In the genomic region with DNA sequence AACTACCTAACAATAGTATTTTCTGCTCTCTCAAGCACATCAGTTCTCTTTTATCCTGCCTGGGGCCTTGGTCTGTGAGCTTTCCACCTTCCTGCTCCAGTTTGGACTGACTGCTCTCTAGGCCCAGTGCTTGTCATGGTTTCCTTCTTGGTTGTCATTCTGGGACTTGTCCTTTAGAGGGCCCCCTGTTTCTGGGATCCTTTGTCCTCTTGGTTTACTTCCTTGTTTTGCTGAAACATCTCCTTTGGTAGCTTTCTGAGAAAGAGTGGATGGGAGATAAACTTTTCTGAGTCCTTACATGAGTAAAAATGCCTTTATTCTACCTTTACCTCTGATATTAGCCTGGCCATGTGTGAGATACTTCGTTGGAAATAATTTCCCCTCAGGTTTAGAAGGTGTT, we compare ENCODE assay signal across 14 cellular contexts. TPM values are rescaled to one million over a fixed set of nuclear protein-coding genes. Genes with fewer than 3 reads are reported as not detected.
DNase-seq lines count a peak whose midpoint lies in the region; ATAC-seq and TF ChIP-seq lines count a peak whose summit lies in the region.
"Had no signal": no experiment of that assay in that cellular context is flagged by ENCODE, and none has a peak within 500 bp of the region (broad histone marks: within the 10 kb centered on the region; RNA-seq: fewer than 3 reads in every experiment).

No MANE protein-coding gene starts in this region.

- H3K27ac ChIP-seq in OCI-LY1 (ENCODE audit: low read depth, low read length, poor library complexity, severe bottlenecking) (no peak overlapping the region), foreskin keratinocyte (no peak overlapping the region)
- H3K27ac ChIP-seq: BLaER1 treated with 17β-estradiol and CSF1 and Interleukin-3, amounts not matched to agents 10 nM and 100 nM; right atrium auricular region; VCaP had no signal

- no peak overlapping the region for H3K4me3 ChIP-seq in OCI-LY1 (ENCODE audit: low read depth, low read length, poor library complexity, severe bottlenecking)
- H3K4me3 ChIP-seq: BLaER1 treated with 17β-estradiol and CSF1 and Interleukin-3, amounts not matched to agents 10 nM and 100 nM; right atrium auricular region had no signal

- H3K9me3 ChIP-seq in OCI-LY1 (ENCODE audit: low read length), result peaks cover 7% of the 10 kb centered on the region; the same call in 1 of the 2 replicates

- H3K27me3 ChIP-seq in OCI-LY1 (ENCODE audit: insufficient read depth, low read length) (no peaks in the 10 kb centered on the region), foreskin keratinocyte (peaks cover 9% of the 10 kb centered on the region)
- H3K27me3 ChIP-seq: BLaER1 treated with 17β-estradiol and CSF1 and Interleukin-3, amounts not matched to agents 10 nM and 100 nM; right atrium auricular region had no signal

- H3K27ac Mint-ChIP-seq in stimulated activated memory B cell treated with anti-CD40 and anti-IgM and Interleukin-4, amounts not matched to agents 10 μg/mL and 1 μg/mL and 100 μg/mL, for 72 hours, result no peak overlapping the region

- H3K9me2 ChIP-seq in OCI-LY1 (ENCODE audit: low read depth, low read length), result no peaks in the 10 kb centered on the region

- H3K4me3 Mint-ChIP-seq in stimulated activated memory B cell treated with anti-CD40 and anti-IgM and Interleukin-4, amounts not matched to agents 10 μg/mL and 1 μg/mL and 100 μg/mL, for 72 hours, result no peak overlapping the region

- H3K9me3 Mint-ChIP-seq in stimulated activated memory B cell treated with anti-CD40 and anti-IgM and Interleukin-4, amounts not matched to agents 10 μg/mL and 1 μg/mL and 100 μg/mL, for 72 hours, result peaks cover 13% of the 10 kb centered on the region

- H2AFZ ChIP-seq in OCI-LY1 (ENCODE audit: low read length), result no peak overlapping the region

- H3K27me3 Mint-ChIP-seq in stimulated activated memory B cell treated with anti-CD40 and anti-IgM and Interleukin-4, amounts not matched to agents 10 μg/mL and 1 μg/mL and 100 μg/mL, for 72 hours, result peaks cover 11% of the 10 kb centered on the region

- H4K20me1 ChIP-seq in OCI-LY1 (ENCODE audit: insufficient read depth, low read length), result no peaks in the 10 kb centered on the region
- H4K20me1 ChIP-seq: BLaER1 treated with 17β-estradiol and CSF1 and Interleukin-3, amounts not matched to agents 10 nM and 100 nM had no signal

- no peaks in the 10 kb centered on the region for H3K79me2 ChIP-seq in OCI-LY1 (ENCODE audit: insufficient read depth, low read length)

- peak; percentile 12 for DNase-seq in Caki2 (ENCODE audit: low read depth)
- DNase-seq in foreskin keratinocyte, result no peak
- DNase-seq in cerebellar cortex (ENCODE audit: low spot score), result no peak
- DNase-seq in occipital lobe (lab: John Stamatoyannopoulos, UW), result no peak
- DNase-seq in NK-92 treated with Interleukin-12 subunit alpha and Interleukin-12 subunit beta, amount 100 ng/mL, for 24 hours (lab: John Stamatoyannopoulos, UW), result no peak
- DNase-seq: activated CD8-positive, alpha-beta memory T cell treated with anti-CD3 and anti-CD28 coated beads, Interleukin-2, amount 50 U/mL, for 48 hours; NCI-H226 had no signal

- no peaks in the 10 kb centered on the region for H3F3A ChIP-seq in OCI-LY1 (ENCODE audit: insufficient read depth, low read length)

- peaks cover 10% of the 10 kb centered on the region for H3K36me3 Mint-ChIP-seq in stimulated activated memory B cell treated with anti-CD40 and anti-IgM and Interleukin-4, amounts not matched to agents 10 μg/mL and 1 μg/mL and 100 μg/mL, for 72 hours

- H3K4me1 ChIP-seq in OCI-LY1 (ENCODE audit: insufficient read depth, low read length, severe bottlenecking), result no peaks in the 10 kb centered on the region
- no peaks in the 10 kb centered on the region for H3K4me1 ChIP-seq in foreskin keratinocyte
- H3K4me1 ChIP-seq: BLaER1 treated with 17β-estradiol and CSF1 and Interleukin-3, amounts not matched to agents 10 nM and 100 nM; right atrium auricular region had no signal

- no peak for ATAC-seq in foreskin keratinocyte
- ATAC-seq in stimulated activated memory B cell treated with anti-CD40 and anti-IgM and Interleukin-4, amounts not matched to agents 10 μg/mL and 1 μg/mL and 100 μg/mL, for 72 hours, result no peak

- no peaks in the 10 kb centered on the region for H3K4me1 Mint-ChIP-seq in stimulated activated memory B cell treated with anti-CD40 and anti-IgM and Interleukin-4, amounts not matched to agents 10 μg/mL and 1 μg/mL and 100 μg/mL, for 72 hours

- no peaks in the 10 kb centered on the region; the same call in 1 of the 2 replicates for H3K36me3 ChIP-seq in OCI-LY1 (ENCODE audit: insufficient read depth, low read length)
- H3K36me3 ChIP-seq: right atrium auricular region had no signal

- no peak overlapping the region for H3K9ac ChIP-seq in OCI-LY1 (ENCODE audit: low read length)
- H3K9ac ChIP-seq: BLaER1 treated with 17β-estradiol and CSF1 and Interleukin-3, amounts not matched to agents 10 nM and 100 nM had no signal

- in situ Hi-C loops in Caki2 (cut with HindIII; ENCODE audit: low pct_unique_long_range_greater_than_20kb, low sequenced_read_pairs), result no loop called here

- peak; percentile 40 for TF ChIP-seq CTCF in GM12873 (IDR thresholded peaks at IDR 0.05; ENCODE audit: insufficient read depth, low read depth, low read length, missing control alignments)
- TF ChIP-seq CTCF in OCI-LY1 (IDR thresholded peaks at IDR 0.05; ENCODE audit: low read length), result peak; percentile 13; the same call in 1 of the 2 replicates
- TF ChIP-seq CTCF in foreskin keratinocyte (conservative IDR thresholded peaks at IDR 0.05), result peak; percentile 49

- no peak overlapping the region for H3K4me2 ChIP-seq in OCI-LY1 (ENCODE audit: low read length)
- H3K4me2 ChIP-seq: BLaER1 treated with 17β-estradiol and CSF1 and Interleukin-3, amounts not matched to agents 10 nM and 100 nM had no signal

RNA-seq across cellular contexts. Expression of a gene that starts 4.7 kb away (rescaled TPM):
- not detected in 2 replicates for total RNA-seq in Caki2 (2014; rRNA removed; shearing (Covaris generic); ENCODE audit: low replicate concordance)
- total RNA-seq in foreskin keratinocyte (not detected in 2 replicates), occipital lobe (not detected)
- polyA plus RNA-seq in foreskin keratinocyte, result not detected in 2 replicates
- total RNA-seq: dermis microvascular lymphatic vessel endothelial cell had no signal

RNA-seq across cellular contexts. Expression of a gene that starts 58.9 kb away (rescaled TPM):
- 10.9 and 12.6 TPM in 2 replicates for total RNA-seq in Caki2 (2014; rRNA removed; shearing (Covaris generic); ENCODE audit: low replicate concordance)
- total RNA-seq in foreskin keratinocyte (15.2 and 15.3 TPM in 2 replicates), occipital lobe (4.2 TPM)
- polyA plus RNA-seq in foreskin keratinocyte, result 9.5 and 11.0 TPM in 2 replicates
